Comparison of ENCODE assay signal across 26 cellular contexts in genomic region chr12:106982229-106982628, GRCh38.
"Had no signal": no experiment of that assay in that cellular context is flagged by ENCODE, and none has a peak within 500 bp of the region (broad histone marks: within the 10 kb centered on the region; RNA-seq: fewer than 3 reads in every experiment).

No MANE protein-coding gene starts in this region.

- H3K4me3 ChIP-seq: esophagus squamous epithelium, lower lobe of right lung, right atrium auricular region, SJSA1, stomach, testis, upper lobe of left lung had no signal

- H3K27ac Mint-ChIP-seq: activated naive CD8-positive, alpha-beta T cell treated with anti-CD3 and anti-CD28 coated beads, Interleukin-2, amount 10 ng/mL, durations not matched to agents 7 days and 5 days; activated T-helper 17 cell treated with anti-CD3 and anti-CD28 coated beads, Interleukin-2, amount 50 U/mL, for 72 hours; dendritic cell treated with granulocyte-macrophage colony-stimulating factor and Interleukin-4, amounts not matched to agents 40 ng/mL and 50 ng/mL, for 4 days; mesothelial cell of epicardium; nephron progenitor cell had no signal

- H3K27me3 ChIP-seq: brain microvascular endothelial cell, esophagus squamous epithelium, right atrium auricular region, SJSA1, stomach, testis, upper lobe of left lung had no signal

- H3K27me3 Mint-ChIP-seq: activated naive CD8-positive, alpha-beta T cell treated with anti-CD3 and anti-CD28 coated beads, Interleukin-2, amount 10 ng/mL, durations not matched to agents 7 days and 5 days; activated T-helper 17 cell treated with anti-CD3 and anti-CD28 coated beads, Interleukin-2, amount 50 U/mL, for 72 hours had no signal

- H3K9me3 ChIP-seq: esophagus squamous epithelium, lower lobe of right lung, right atrium auricular region, SJSA1, stomach, testis, upper lobe of left lung had no signal

- H3K4me3 Mint-ChIP-seq: activated naive CD8-positive, alpha-beta T cell treated with anti-CD3 and anti-CD28 coated beads, Interleukin-2, amount 10 ng/mL, durations not matched to agents 7 days and 5 days; activated T-helper 17 cell treated with anti-CD3 and anti-CD28 coated beads, Interleukin-2, amount 50 U/mL, for 72 hours; dendritic cell treated with granulocyte-macrophage colony-stimulating factor and Interleukin-4, amounts not matched to agents 40 ng/mL and 50 ng/mL, for 4 days; mesothelial cell of epicardium; nephron progenitor cell had no signal

- FAIRE-seq: endothelial cell of umbilical vein had no signal

- ATAC-seq: activated T-helper 17 cell treated with anti-CD3 and anti-CD28 coated beads, Interleukin-2, amount 50 U/mL, for 72 hours had no signal

- DNase-seq: activated CD4-positive, CD25-positive, alpha-beta regulatory T cell treated with anti-CD3 and anti-CD28 coated beads, Interleukin-2, amount 50 U/mL, for 72 hours; activated naive CD4-positive, alpha-beta T cell treated with Interleukin-2 at 50 U/mL for 16 hours; activated naive CD8-positive, alpha-beta T cell treated with anti-CD3 and anti-CD28 coated beads, Interleukin-2, amount 10 ng/mL, durations not matched to agents 7 days and 5 days; activated T-cell treated with anti-CD3 and anti-CD28 coated beads for 4 hours; amygdala; brain microvascular endothelial cell; effector memory CD4-positive, alpha-beta T cell; esophagus squamous epithelium; glutamatergic neuron; hippocampal formation; islet precursor cell; lower lobe of right lung; nephron progenitor cell; occipital lobe; stimulated activated CD4-positive, alpha-beta T cell treated with anti-CD3 and anti-CD28 coated beads, Interleukin-2, amount 100 ng/mL, for 24 hours; stomach; T-helper 2 cell; testis; upper lobe of left lung had no signal

- H3K27ac ChIP-seq: brain microvascular endothelial cell, esophagus squamous epithelium, lower lobe of right lung, right atrium auricular region, SJSA1, testis, upper lobe of left lung, VCaP had no signal

- H3K9me3 Mint-ChIP-seq: activated naive CD8-positive, alpha-beta T cell treated with anti-CD3 and anti-CD28 coated beads, Interleukin-2, amount 10 ng/mL, durations not matched to agents 7 days and 5 days; dendritic cell treated with granulocyte-macrophage colony-stimulating factor and Interleukin-4, amounts not matched to agents 40 ng/mL and 50 ng/mL, for 4 days; mesothelial cell of epicardium; nephron progenitor cell had no signal
